ENCODE assay signal across 1 cellular context in the genomic region with DNA sequence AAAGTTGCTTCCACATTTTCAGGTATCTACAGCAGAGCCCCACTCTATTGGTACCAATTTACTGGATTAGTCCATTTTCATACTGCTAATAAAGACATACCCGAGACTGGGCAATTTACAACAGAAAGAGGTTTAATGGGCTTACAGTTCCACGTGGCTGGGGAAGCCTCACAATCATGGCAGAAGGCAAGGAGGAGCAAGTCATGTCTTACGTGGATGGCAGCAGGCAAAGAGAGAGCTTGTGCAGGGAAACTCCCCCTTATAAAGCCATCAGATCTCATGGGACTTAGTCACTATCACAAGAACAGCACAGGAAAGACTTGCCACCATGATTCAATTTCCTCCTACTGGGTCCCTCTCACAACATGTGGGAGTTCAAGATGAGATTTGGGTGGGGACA. TPM values are rescaled to one million over a fixed set of nuclear protein-coding genes. Genes with fewer than 3 reads are reported as not detected.
"Had no signal": no experiment of that assay in that cellular context is flagged by ENCODE, and none has a peak within 500 bp of the region (broad histone marks: within the 10 kb centered on the region; RNA-seq: fewer than 3 reads in every experiment).

No MANE protein-coding gene starts in this region.

RNA-seq across cellular contexts. Expression of a gene that starts 44.7 kb away (rescaled TPM):
- total RNA-seq: natural killer cell treated with Interleukin-12 subunit alpha and Interleukin-12 subunit beta and Interleukin-15 and Interleukin-18, amount 100 ng/mL, for 72 hours had no signal
